In the genomic region with DNA sequence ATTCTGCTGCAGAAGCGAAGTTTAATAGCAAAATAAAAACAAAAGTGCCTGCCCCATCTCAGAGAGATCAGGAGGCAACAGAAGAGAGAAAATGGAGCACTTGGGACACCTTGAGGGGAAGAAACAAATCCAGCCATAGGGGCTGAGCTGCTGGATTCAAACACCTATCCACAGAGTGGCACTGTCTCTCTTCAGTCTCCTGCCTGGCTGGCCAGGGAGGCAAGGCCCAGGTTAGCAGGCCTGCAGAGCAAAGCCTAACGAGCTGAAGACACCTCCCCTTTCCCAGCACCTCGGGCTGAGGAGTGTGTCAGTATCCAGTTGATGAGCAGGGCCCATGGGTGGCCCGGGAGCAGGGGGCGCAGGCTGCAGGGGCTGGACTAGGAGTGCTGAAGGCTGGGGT, we compare ENCODE assay signal across 20 cellular contexts. TPM values are rescaled to one million over a fixed set of nuclear protein-coding genes. Genes with fewer than 3 reads are reported as not detected.
DNase-seq lines count a peak whose midpoint lies in the region; ATAC-seq, FAIRE-seq and TF ChIP-seq lines count a peak whose summit lies in the region.
"Had no signal": no experiment of that assay in that cellular context is flagged by ENCODE, and none has a peak within 500 bp of the region (broad histone marks: within the 10 kb centered on the region; RNA-seq: fewer than 3 reads in every experiment).

No MANE protein-coding gene starts in this region.

- no peaks in the 10 kb centered on the region for H3K36me3 Mint-ChIP-seq in activated T-helper 17 cell treated with anti-CD3 and anti-CD28 coated beads, Interleukin-2, amount 50 U/mL, for 72 hours (ENCODE audit: low read depth)
- H3K36me3 Mint-ChIP-seq: activated naive CD8-positive, alpha-beta T cell treated with anti-CD3 and anti-CD28 coated beads for 36 hours; naive B cell had no signal

- H3K9me3 ChIP-seq in HCT116 (ENCODE audit: control insufficient read depth in 1 of 2, insufficient read depth in 1 of 2, low read depth in 1 of 2, low read length in 2 of 2) = peaks cover 0 to 3% of the 10 kb centered on the region in 2 experiments; a peak in 1 of 4 replicates
- H3K9me3 ChIP-seq in kidney (ENCODE audit: control insufficient read depth in 1 of 2, low read length in 2 of 2) = no peaks in the 10 kb centered on the region
- H3K9me3 ChIP-seq in Karpas-422 (ENCODE audit: low read length) = no peaks in the 10 kb centered on the region
- H3K9me3 ChIP-seq in gastroesophageal sphincter = no peaks in the 10 kb centered on the region

- BruUV-seq in HCT116 (replicated peaks; lab: Mats Ljungman, UMichigan) = no TSS peak

- no peak for FAIRE-seq in kidney (lab: Jason Lieb, UNC)
- FAIRE-seq: G401.6 had no signal

- 0 out of 2 replicates have a peak overlapping the region, but pooled peaks have one; percentile 14 for H3K27ac ChIP-seq in HCT116 (ENCODE audit: low read depth, low read length)
- no peak overlapping the region for H3K27ac ChIP-seq in kidney (ENCODE audit: low read depth in 2 of 2, low read length in 2 of 2)
- H3K27ac ChIP-seq in Karpas-422 (ENCODE audit: low read length) = no peak overlapping the region
- no peak overlapping the region for H3K27ac ChIP-seq in gastroesophageal sphincter

- TF ChIP-seq CTCF in HCT116 (IDR thresholded peaks at IDR 0.05 in 2 of 3, conservative IDR thresholded peaks at IDR 0.05 in 1 of 3; ENCODE audit: borderline replicate concordance in 1 of 3, insufficient read depth in 1 of 3, low read depth in 2 of 3, low read length in 2 of 3) (peak in 1 of 3 experiments; percentile 90; a peak in 2 of 6 replicates), kidney (IDR thresholded peaks at IDR 0.05; ENCODE audit: borderline replicate concordance, extremely low read depth, insufficient read depth) (peak; percentile 42), gastroesophageal sphincter (IDR thresholded peaks at IDR 0.05) (no peak)

- POLR2A ChIA-PET in HCT116 (lab: Charles Lee) = interaction anchor here (0.7 kb wide), 1 partner anchor 93 kb away, joined by 3 read pairs; no protein-coding TSS in a partner anchor

- H3K9ac ChIP-seq in HCT116 (ENCODE audit: low read length) = peak overlapping the region; percentile 16; the same call in 1 of the 2 replicates
- H3K9ac ChIP-seq in kidney (ENCODE audit: low read length in 2 of 2) = no peak overlapping the region
- H3K9ac ChIP-seq in Karpas-422 (ENCODE audit: low read length) = no peak overlapping the region

- H3K27me3 Mint-ChIP-seq in activated T-helper 17 cell treated with anti-CD3 and anti-CD28 coated beads, Interleukin-2, amount 50 U/mL, for 72 hours = no peaks in the 10 kb centered on the region

- H4K20me1 ChIP-seq in HCT116 (ENCODE audit: insufficient read depth) (no peaks in the 10 kb centered on the region), Karpas-422 (ENCODE audit: insufficient read depth, low read depth, low read length) (no peaks in the 10 kb centered on the region)

- peak; percentile 89 for TF ChIP-seq RAD21 in HCT116 (IDR thresholded peaks at IDR 0.05; ENCODE audit: low read depth)

- peaks cover 40 to 52% of the 10 kb centered on the region in 2 experiments for H3K4me1 ChIP-seq in HCT116 (ENCODE audit: control insufficient read depth in 1 of 2, insufficient read depth in 2 of 2, low read length in 2 of 2)
- peaks cover 0 to 3% of the 10 kb centered on the region in 2 donors for H3K4me1 ChIP-seq in kidney (ENCODE audit: control insufficient read depth in 1 of 2, insufficient read depth in 1 of 2, low read depth in 1 of 2, low read length in 2 of 2)
- no peaks in the 10 kb centered on the region for H3K4me1 ChIP-seq in Karpas-422 (ENCODE audit: low read length)
- peaks cover 0 to 23% (median 3%) of the 10 kb centered on the region in 3 donors for H3K4me1 ChIP-seq in gastroesophageal sphincter

- H3K27me3 ChIP-seq in HCT116 (ENCODE audit: insufficient read depth, low read length) (no peaks in the 10 kb centered on the region), Karpas-422 (ENCODE audit: low read length) (no peaks in the 10 kb centered on the region), gastroesophageal sphincter (no peaks in the 10 kb centered on the region)

- no peak overlapping the region for H3K4me3 Mint-ChIP-seq in activated T-helper 17 cell treated with anti-CD3 and anti-CD28 coated beads, Interleukin-2, amount 50 U/mL, for 72 hours
- H3K4me3 Mint-ChIP-seq: activated naive CD8-positive, alpha-beta T cell treated with anti-CD3 and anti-CD28 coated beads for 36 hours; central memory CD8-positive, alpha-beta T cell; naive B cell had no signal

- DNase-seq in COR-L47 (lab: John Stamatoyannopoulos, UW) = peak; percentile 4
- DNase-seq in HCT116 (ENCODE audit: low read depth, low spot score) = no peak
- DNase-seq in kidney = no peak
- DNase-seq in A172 (ENCODE audit: low spot score) = no peak
- DNase-seq in Karpas-422 = no peak
- DNase-seq: activated CD8-positive, alpha-beta memory T cell treated with anti-CD3 and anti-CD28 coated beads, Interleukin-2, amount 50 U/mL, for 4 hours; activated naive CD8-positive, alpha-beta T cell treated with anti-CD3 and anti-CD28 coated beads for 36 hours; C1 segment of cervical spinal cord; naive B cell; NCI-H1048; NCI-H226; OCI-M1; T-helper 1 cell had no signal

- WGBS in gastroesophageal sphincter (ENCODE audit: low coverage in 1 of 2), 2 donors = 33 to 88% methylated on average over 1 to 4 of the region's 5 CpGs

- H3K36me3 ChIP-seq in HCT116 (ENCODE audit: control insufficient read depth in 1 of 2, insufficient read depth in 2 of 2, low read length in 2 of 2) = peaks cover 0 to 4% of the 10 kb centered on the region in 2 experiments; a peak in 1 of 4 replicates
- H3K36me3 ChIP-seq in kidney (ENCODE audit: control insufficient read depth in 1 of 2, insufficient read depth in 2 of 2, low read length in 2 of 2) = no peaks in the 10 kb centered on the region
- H3K36me3 ChIP-seq in Karpas-422 (ENCODE audit: insufficient read depth, low read length) = no peaks in the 10 kb centered on the region
- H3K36me3 ChIP-seq in gastroesophageal sphincter = no peaks in the 10 kb centered on the region

- H3K4me1 Mint-ChIP-seq in activated T-helper 17 cell treated with anti-CD3 and anti-CD28 coated beads, Interleukin-2, amount 50 U/mL, for 72 hours = peaks cover 25% of the 10 kb centered on the region
- H3K4me1 Mint-ChIP-seq: naive B cell had no signal

- peaks cover 3% of the 10 kb centered on the region for H3K9me3 Mint-ChIP-seq in activated T-helper 17 cell treated with anti-CD3 and anti-CD28 coated beads, Interleukin-2, amount 50 U/mL, for 72 hours
- H3K9me3 Mint-ChIP-seq: activated naive CD8-positive, alpha-beta T cell treated with anti-CD3 and anti-CD28 coated beads for 36 hours; central memory CD8-positive, alpha-beta T cell had no signal

- TF ChIP-seq POLR2A in HCT116 (IDR thresholded peaks at IDR 0.05; ENCODE audit: borderline replicate concordance, extremely low read depth, insufficient read depth, insufficient read length) (no peak), gastroesophageal sphincter (IDR thresholded peaks at IDR 0.05) (no peak)

- intact Hi-C loops in HCT116 (cut with micrococcal nuclease) = loop anchor here (10.0 kb wide), 2 partner anchors 239 to 601 kb away; no protein-coding TSS in a partner anchor
- intact Hi-C loops in kidney (cut with DNase I) = no loop called here

- H3K9me2 ChIP-seq in HCT116 (ENCODE audit: insufficient read depth) = no peaks in the 10 kb centered on the region
- H3K9me2 ChIP-seq in Karpas-422 (replicated peaks; ENCODE audit: insufficient read depth, low read length) = no peaks in the 10 kb centered on the region

- no peaks in the 10 kb centered on the region for H3K79me2 ChIP-seq in HCT116 (ENCODE audit: insufficient read depth, low read length)
- H3K79me2 ChIP-seq in Karpas-422 (ENCODE audit: low read length) = no peaks in the 10 kb centered on the region

- H3K4me3 ChIP-seq in HCT116 (replicated peaks in 1 of 2; ENCODE audit: low read depth in 1 of 2, low read length in 2 of 2) (no peak overlapping the region), kidney (ENCODE audit: low read length in 2 of 2) (no peak overlapping the region), Karpas-422 (ENCODE audit: low read length) (no peak overlapping the region), gastroesophageal sphincter (no peak overlapping the region)

- CTCF ChIA-PET in HCT116 (lab: Charles Lee) = interaction anchor here (1.1 to 2.1 kb wide), 3 partner anchors 11 to 242 kb away, joined by 4 to 7 read pairs (median 4); no protein-coding TSS in a partner anchor

- ATAC-seq in HCT116 = peak; percentile 23; the same call in 1 of the 2 replicates
- no peak for ATAC-seq in activated T-helper 17 cell treated with anti-CD3 and anti-CD28 coated beads, Interleukin-2, amount 50 U/mL, for 72 hours (replicated peaks)
- no peak for ATAC-seq in GM21619 (IDR thresholded peaks at IDR 0.05; ENCODE audit: unreplicated experiment)
- ATAC-seq in gastroesophageal sphincter = no peak
- ATAC-seq: activated CD4-positive, CD25-positive, alpha-beta regulatory T cell treated with anti-CD3 and anti-CD28 coated beads, Interleukin-2, amount 50 U/mL, for 24 hours; left lobe of liver had no signal

- H3K27ac Mint-ChIP-seq in activated T-helper 17 cell treated with anti-CD3 and anti-CD28 coated beads, Interleukin-2, amount 50 U/mL, for 72 hours = peak overlapping the region; percentile 92
- H3K27ac Mint-ChIP-seq: activated naive CD8-positive, alpha-beta T cell treated with anti-CD3 and anti-CD28 coated beads for 36 hours had no signal

- TF ChIP-seq EP300 in gastroesophageal sphincter (IDR thresholded peaks at IDR 0.05) = no peak

- peak overlapping the region; percentile 29; the same call in 1 of the 2 replicates for H3K4me2 ChIP-seq in HCT116 (ENCODE audit: low read length)
- no peak overlapping the region for H3K4me2 ChIP-seq in Karpas-422 (ENCODE audit: low read depth, low read length, poor library complexity, severe bottlenecking)

- H2AFZ ChIP-seq in HCT116 (ENCODE audit: low read depth, low read length, poor library complexity, severe bottlenecking) = no peak overlapping the region
- no peak overlapping the region for H2AFZ ChIP-seq in Karpas-422 (ENCODE audit: low read length)

- RAD21 ChIA-PET in HCT116 (lab: Charles Lee; ENCODE audit: low non-redundant PET in 1 of 2, low total read pairs in 2 of 2, uncharacterized antibody in 2 of 2, unreplicated experiment in 2 of 2) = interaction anchor here (0.6 to 2.5 kb wide), 2 partner anchors 142 to 506 kb away, joined by 3 to 12 read pairs; no protein-coding TSS in a partner anchor

RNA-seq across cellular contexts. Expression of a gene that starts 8.8 kb away (rescaled TPM):
- total RNA-seq in HCT116 (2021; ENCODE audit: unreplicated experiment) (not detected), kidney (not detected), gastroesophageal sphincter (not detected)
- 0.09 and 0.20 TPM in 2 replicates for polyA plus RNA-seq in HCT116 (2012)
- total RNA-seq in activated T-helper 17 cell treated with anti-CD3 and anti-CD28 coated beads, Interleukin-2, amount 50 U/mL, for 72 hours = not detected
- not detected for polyA plus RNA-seq in kidney (ENCODE audit: insufficient read depth, low read depth, low replicate concordance)
- total RNA-seq in A172 (2014; rRNA removed; shearing (Covaris generic)) = not detected in 2 replicates
- total RNA-seq in Karpas-422 (2014; rRNA removed; shearing (Covaris generic); ENCODE audit: low replicate concordance) = not detected in 2 replicates
- total RNA-seq: activated naive CD8-positive, alpha-beta T cell treated with anti-CD3 and anti-CD28 coated beads for 36 hours; left lobe of liver had no signal

RNA-seq across cellular contexts. Expression of a gene that starts 18.2 kb away (rescaled TPM):
- total RNA-seq in HCT116 (2021; ENCODE audit: unreplicated experiment) (not detected), kidney (not detected), gastroesophageal sphincter (not detected)
- 0.07 and 0.20 TPM in 2 replicates for polyA plus RNA-seq in HCT116 (2012)
- not detected for total RNA-seq in activated T-helper 17 cell treated with anti-CD3 and anti-CD28 coated beads, Interleukin-2, amount 50 U/mL, for 72 hours
- polyA plus RNA-seq in kidney (ENCODE audit: insufficient read depth, low read depth, low replicate concordance) = not detected
- not detected in 2 replicates for total RNA-seq in A172 (2014; rRNA removed; shearing (Covaris generic))
- total RNA-seq in Karpas-422 (2014; rRNA removed; shearing (Covaris generic); ENCODE audit: low replicate concordance) = not detected in 2 replicates
- total RNA-seq: activated naive CD8-positive, alpha-beta T cell treated with anti-CD3 and anti-CD28 coated beads for 36 hours; left lobe of liver had no signal

RNA-seq across cellular contexts. Expression of a gene that starts 24.1 kb away (rescaled TPM):
- not detected for total RNA-seq in HCT116 (2021; ENCODE audit: unreplicated experiment)
- polyA plus RNA-seq in HCT116 (2012) = 0.10 and 0.41 TPM in 2 replicates
- not detected for total RNA-seq in activated T-helper 17 cell treated with anti-CD3 and anti-CD28 coated beads, Interleukin-2, amount 50 U/mL, for 72 hours
- total RNA-seq in kidney = not detected
- not detected for polyA plus RNA-seq in kidney (ENCODE audit: insufficient read depth, low read depth, low replicate concordance)
- 0.31 and 1.1 TPM in 2 replicates for total RNA-seq in A172 (2014; rRNA removed; shearing (Covaris generic))
- total RNA-seq in Karpas-422 (2014; rRNA removed; shearing (Covaris generic); ENCODE audit: low replicate concordance) = not detected in 2 replicates
- total RNA-seq in gastroesophageal sphincter = under 1 TPM in 1 of 4 donors, not detected in 3; 0.27 TPM
- total RNA-seq: activated naive CD8-positive, alpha-beta T cell treated with anti-CD3 and anti-CD28 coated beads for 36 hours; left lobe of liver had no signal

RNA-seq across cellular contexts. Expression of a gene that starts 34.6 kb away (rescaled TPM):
- total RNA-seq in HCT116 (2021; ENCODE audit: unreplicated experiment) (not detected), kidney (not detected), gastroesophageal sphincter (not detected)
- 0.02 and 0.03 TPM in 2 replicates for polyA plus RNA-seq in HCT116 (2012)
- total RNA-seq in activated T-helper 17 cell treated with anti-CD3 and anti-CD28 coated beads, Interleukin-2, amount 50 U/mL, for 72 hours = not detected
- polyA plus RNA-seq in kidney (ENCODE audit: insufficient read depth, low read depth, low replicate concordance) = not detected
- total RNA-seq in A172 (2014; rRNA removed; shearing (Covaris generic)) = not detected in 2 replicates
- not detected in 2 replicates for total RNA-seq in Karpas-422 (2014; rRNA removed; shearing (Covaris generic); ENCODE audit: low replicate concordance)
- total RNA-seq: activated naive CD8-positive, alpha-beta T cell treated with anti-CD3 and anti-CD28 coated beads for 36 hours; left lobe of liver had no signal

RNA-seq across cellular contexts. Expression of a gene that starts 36.6 kb away (rescaled TPM):
- not detected for total RNA-seq in HCT116 (2021; ENCODE audit: unreplicated experiment)
- 0.06 TPM in 1 of 2 replicates, not detected in the other for polyA plus RNA-seq in HCT116 (2012)
- total RNA-seq in activated T-helper 17 cell treated with anti-CD3 and anti-CD28 coated beads, Interleukin-2, amount 50 U/mL, for 72 hours = not detected
- total RNA-seq in kidney = not detected
- not detected for polyA plus RNA-seq in kidney (ENCODE audit: insufficient read depth, low read depth, low replicate concordance)
- total RNA-seq in A172 (2014; rRNA removed; shearing (Covaris generic)) = not detected in 2 replicates
- not detected in 2 replicates for total RNA-seq in Karpas-422 (2014; rRNA removed; shearing (Covaris generic); ENCODE audit: low replicate concordance)
- not detected for total RNA-seq in gastroesophageal sphincter
- total RNA-seq: activated naive CD8-positive, alpha-beta T cell treated with anti-CD3 and anti-CD28 coated beads for 36 hours; left lobe of liver had no signal
